8 cellular contexts compared by ENCODE assay signal in the genomic region with DNA sequence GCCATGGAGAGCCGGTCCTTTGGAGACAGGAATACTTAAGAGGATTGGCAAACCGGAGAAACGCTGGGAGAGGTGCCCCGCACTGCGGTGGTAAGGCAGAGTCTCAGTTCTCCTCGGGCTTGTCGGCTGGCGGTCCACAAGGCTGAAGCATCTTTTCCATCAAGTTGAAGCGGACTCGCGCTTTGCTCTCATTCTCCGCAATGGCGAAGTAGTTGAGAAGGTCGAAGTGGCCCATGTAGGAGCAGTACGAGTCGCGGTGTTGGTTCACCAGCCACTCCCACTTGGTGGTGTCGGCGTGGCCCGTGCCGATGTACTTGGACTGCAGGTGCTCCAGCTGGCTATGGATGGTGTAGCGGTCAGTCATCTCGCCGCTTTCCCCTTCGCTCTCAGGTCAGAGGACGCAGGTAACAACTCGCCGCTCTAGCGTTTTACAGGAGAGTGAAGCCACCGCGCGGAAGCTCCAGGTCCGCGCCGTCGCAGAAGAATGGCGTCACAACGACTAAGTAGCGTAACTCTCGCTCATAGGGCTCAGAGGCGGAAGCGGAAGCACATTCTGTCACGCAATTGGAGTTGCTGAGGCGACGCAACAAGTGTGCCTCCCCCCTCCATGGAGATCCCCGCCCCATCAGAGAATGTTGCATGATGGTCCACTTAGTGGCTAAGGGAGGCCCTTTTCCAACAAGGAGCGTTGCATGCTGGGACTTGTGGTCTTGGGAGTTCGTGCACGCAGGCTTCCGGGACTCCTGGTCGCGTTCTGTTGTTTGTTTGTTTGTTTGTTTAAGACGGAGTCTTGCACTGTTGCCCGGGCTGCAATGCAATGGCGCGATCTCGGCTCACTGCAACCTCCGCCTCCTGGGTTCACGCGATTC. TPM values are rescaled to one million over a fixed set of nuclear protein-coding genes. Genes with fewer than 3 reads are reported as not detected.
DNase-seq lines count a peak whose midpoint lies in the region; ATAC-seq and TF ChIP-seq lines count a peak whose summit lies in the region.

SF3B5 (minus strand) TSS at position 440 of the 869 bp plus-strand sequence; CDS start at position 364, 76 bp downstream.

- H3K9me3 ChIP-seq in PC-9 (ENCODE audit: insufficient read depth, low read depth) (no peaks in the 10 kb centered on the region), mucosa of descending colon (no peaks in the 10 kb centered on the region)

- peaks cover 5% of the 10 kb centered on the region for H3F3A ChIP-seq in PC-9 (ENCODE audit: insufficient read depth, low read depth)

- TSS peak; percentile 87 for BruUV-seq in PC-9 (replicated peaks; lab: Mats Ljungman, UMichigan)

- H3K27ac ChIP-seq in PC-9 = peak within 1 kb of the TSS; percentile 73
- H3K27ac ChIP-seq in epithelial cell of prostate = peak within 1 kb of the TSS; percentile 71

- H3K4me3 ChIP-seq in Jurkat, Clone E6-1 (ENCODE audit: low read length) = peak within 1 kb of the TSS; percentile 80
- peak within 1 kb of the TSS; percentile 68 for H3K4me3 ChIP-seq in PC-9
- peak within 1 kb of the TSS; percentile 47 for H3K4me3 ChIP-seq in mucosa of descending colon

- peak within 1 kb of the TSS; percentile 97 for H2AFZ ChIP-seq in PC-9

- CTCF ChIA-PET in PC-9 (lab: Charles Lee) = no interaction called here

- peaks cover 17% of the 10 kb centered on the region; the same call in 1 of the 2 replicates for H3K4me1 ChIP-seq in PC-9 (replicated peaks; ENCODE audit: insufficient read depth)
- H3K4me1 ChIP-seq in mucosa of descending colon (ENCODE audit: low read depth) = peaks cover 6% of the 10 kb centered on the region

- H3K27me3 ChIP-seq in PC-9 (ENCODE audit: insufficient read depth, low read depth) = no peaks in the 10 kb centered on the region

- H3K9me2 ChIP-seq in PC-9 (ENCODE audit: insufficient read depth) = no peaks in the 10 kb centered on the region

- H3K36me3 ChIP-seq in PC-9 (ENCODE audit: low read depth) = no peaks in the 10 kb centered on the region
- H3K36me3 ChIP-seq in mucosa of descending colon (ENCODE audit: low read depth) = no peaks in the 10 kb centered on the region

- DNase-seq in DMS153 (lab: John Stamatoyannopoulos, UW) (peak; percentile 100), PC-9 (peak; percentile 95 to 99), epithelial cell of prostate (ENCODE audit: low read depth, low spot score) (peak; percentile 100), mucosa of descending colon (peak; percentile 97 to 100 (median 99))
- peak; percentile 99 for DNase-seq in Jurkat, Clone E6-1 (ENCODE audit: low read depth, low spot score)
- DNase-seq in activated T-cell treated with anti-CD3 and anti-CD28 coated beads, Interleukin-2, amount 50 U/mL, for 1 hour = peak; percentile 94
- peak; percentile 95 for DNase-seq in stimulated activated CD8-positive, alpha-beta memory T cell treated with anti-CD3 and anti-CD28 coated beads, Interleukin-4, amount 100 ng/mL, for 24 hours (ENCODE audit: low read depth)

- H3K79me2 ChIP-seq in PC-9 (ENCODE audit: low read depth) = peaks cover 27% of the 10 kb centered on the region

- ATAC-seq in GM21619 (IDR thresholded peaks at IDR 0.05; ENCODE audit: unreplicated experiment) = peak; percentile 97
- peak; percentile 99 for ATAC-seq in mucosa of descending colon

- H3K4me2 ChIP-seq in PC-9 = peak within 1 kb of the TSS; percentile 100

- POLR2A ChIA-PET in PC-9 (lab: Charles Lee; ENCODE audit: unreplicated experiment) = interaction anchor here (0.5 to 1.0 kb wide), 6 partner anchors 29 to 1133 kb away, joined by 3 to 15 read pairs (median 4); partner anchors contain the start of gene PHACTR2

- peaks cover 4% of the 10 kb centered on the region for H4K20me1 ChIP-seq in PC-9 (ENCODE audit: insufficient read depth)

- TF ChIP-seq CTCF in PC-9 (conservative IDR thresholded peaks at IDR 0.05) (no peak), mucosa of descending colon (IDR thresholded peaks at IDR 0.05) (no peak)

- intact Hi-C loops in PC-9 (cut with micrococcal nuclease; ENCODE audit: unreplicated experiment) (loop anchor here (1.0 to 10.0 kb wide), 2 partner anchors 169 to 929 kb away; no protein-coding TSS in a partner anchor), mucosa of descending colon (cut with DNase I, micrococcal nuclease) (no loop called here)

RNA-seq across cellular contexts. Expression of gene SF3B5, which starts in this region (rescaled TPM):
- 195 TPM for polyA plus RNA-seq in Jurkat, Clone E6-1 (2012; ENCODE audit: insufficient read depth, insufficient read length)
- total RNA-seq in PC-9 (2021) (125 and 127 TPM in 2 replicates), mucosa of descending colon (100 to 1,000 TPM; 104 to 172 (median 140) TPM)

Comparison
In these comparisons a context has a peak if more than half of its experiments do, and no peak if none do; other contexts are left out.
1. Peak in every context shown above with its lines: DNase-seq, ATAC-seq, H3K4me3 ChIP-seq and H3K27ac ChIP-seq.